In the genomic region with DNA sequence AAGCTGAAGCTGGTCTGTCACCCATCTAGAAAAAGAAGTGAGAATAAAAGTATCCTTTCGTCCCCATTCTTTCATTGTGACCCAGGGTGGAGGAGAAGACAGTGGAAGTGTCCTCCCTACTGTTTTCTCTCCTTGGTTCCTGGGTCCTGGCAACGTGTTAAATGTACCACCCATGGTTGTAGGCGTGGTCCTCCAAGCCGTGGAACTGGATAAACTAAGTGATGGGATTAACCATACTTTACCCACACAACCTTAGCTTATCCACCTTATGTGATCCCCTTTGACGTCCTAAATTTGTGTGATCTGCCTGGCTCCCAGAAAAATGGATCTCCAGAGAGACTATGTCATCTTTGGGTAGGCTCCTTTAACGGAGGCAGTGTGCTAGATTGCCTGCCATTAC, we compare ENCODE assay signal across 2 cellular contexts.
TF ChIP-seq lines count a peak whose summit lies in the region.

No MANE protein-coding gene starts in this region.

TF ChIP-seq in HepG2, 621 proteins besides CTCF, POLR2A, EP300 and RAD21:
- TF ChIP-seq RBFOX2 (IDR thresholded peaks at IDR 0.05; ENCODE audit: low read depth, low read length) = no peak
- TF ChIP-seq, protein P1, sequence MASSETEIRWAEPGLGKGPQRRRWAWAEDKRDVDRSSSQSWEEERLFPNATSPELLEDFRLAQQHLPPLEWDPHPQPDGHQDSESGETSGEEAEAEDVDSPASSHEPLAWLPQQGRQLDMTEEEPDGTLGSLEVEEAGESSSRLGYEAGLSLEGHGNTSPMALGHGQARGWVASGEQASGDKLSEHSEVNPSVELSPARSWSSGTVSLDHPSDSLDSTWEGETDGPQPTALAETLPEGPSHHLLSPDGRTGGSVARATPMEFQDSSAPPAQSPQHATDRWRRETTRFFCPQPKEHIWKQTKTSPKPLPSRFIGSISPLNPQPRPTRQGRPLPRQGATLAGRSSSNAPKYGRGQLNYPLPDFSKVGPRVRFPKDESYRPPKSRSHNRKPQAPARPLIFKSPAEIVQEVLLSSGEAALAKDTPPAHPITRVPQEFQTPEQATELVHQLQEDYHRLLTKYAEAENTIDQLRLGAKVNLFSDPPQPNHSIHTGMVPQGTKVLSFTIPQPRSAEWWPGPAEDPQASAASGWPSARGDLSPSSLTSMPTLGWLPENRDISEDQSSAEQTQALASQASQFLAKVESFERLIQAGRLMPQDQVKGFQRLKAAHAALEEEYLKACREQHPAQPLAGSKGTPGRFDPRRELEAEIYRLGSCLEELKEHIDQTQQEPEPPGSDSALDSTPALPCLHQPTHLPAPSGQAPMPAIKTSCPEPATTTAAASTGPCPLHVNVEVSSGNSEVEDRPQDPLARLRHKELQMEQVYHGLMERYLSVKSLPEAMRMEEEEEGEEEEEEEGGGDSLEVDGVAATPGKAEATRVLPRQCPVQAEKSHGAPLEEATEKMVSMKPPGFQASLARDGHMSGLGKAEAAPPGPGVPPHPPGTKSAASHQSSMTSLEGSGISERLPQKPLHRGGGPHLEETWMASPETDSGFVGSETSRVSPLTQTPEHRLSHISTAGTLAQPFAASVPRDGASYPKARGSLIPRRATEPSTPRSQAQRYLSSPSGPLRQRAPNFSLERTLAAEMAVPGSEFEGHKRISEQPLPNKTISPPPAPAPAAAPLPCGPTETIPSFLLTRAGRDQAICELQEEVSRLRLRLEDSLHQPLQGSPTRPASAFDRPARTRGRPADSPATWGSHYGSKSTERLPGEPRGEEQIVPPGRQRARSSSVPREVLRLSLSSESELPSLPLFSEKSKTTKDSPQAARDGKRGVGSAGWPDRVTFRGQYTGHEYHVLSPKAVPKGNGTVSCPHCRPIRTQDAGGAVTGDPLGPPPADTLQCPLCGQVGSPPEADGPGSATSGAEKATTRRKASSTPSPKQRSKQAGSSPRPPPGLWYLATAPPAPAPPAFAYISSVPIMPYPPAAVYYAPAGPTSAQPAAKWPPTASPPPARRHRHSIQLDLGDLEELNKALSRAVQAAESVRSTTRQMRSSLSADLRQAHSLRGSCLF (CRISPR knock-in tag; IDR thresholded peaks at IDR 0.05; ENCODE audit: borderline replicate concordance) = no peak
- TF ChIP-seq ZBTB8A (CRISPR knock-in tag; IDR thresholded peaks at IDR 0.05; ENCODE audit: borderline replicate concordance, low read depth) = no peak
- TF ChIP-seq MIER2 (CRISPR knock-in tag; IDR thresholded peaks at IDR 0.05) = no peak
- no peak for TF ChIP-seq CREB3 (CRISPR knock-in tag; IDR thresholded peaks at IDR 0.05)

TF ChIP-seq in WTC11, 78 proteins besides CTCF, POLR2A, EP300 and RAD21:
- TF ChIP-seq CREB1 (CRISPR knock-in tag; IDR thresholded peaks at IDR 0.05) = no peak
- TF ChIP-seq, protein P2, sequence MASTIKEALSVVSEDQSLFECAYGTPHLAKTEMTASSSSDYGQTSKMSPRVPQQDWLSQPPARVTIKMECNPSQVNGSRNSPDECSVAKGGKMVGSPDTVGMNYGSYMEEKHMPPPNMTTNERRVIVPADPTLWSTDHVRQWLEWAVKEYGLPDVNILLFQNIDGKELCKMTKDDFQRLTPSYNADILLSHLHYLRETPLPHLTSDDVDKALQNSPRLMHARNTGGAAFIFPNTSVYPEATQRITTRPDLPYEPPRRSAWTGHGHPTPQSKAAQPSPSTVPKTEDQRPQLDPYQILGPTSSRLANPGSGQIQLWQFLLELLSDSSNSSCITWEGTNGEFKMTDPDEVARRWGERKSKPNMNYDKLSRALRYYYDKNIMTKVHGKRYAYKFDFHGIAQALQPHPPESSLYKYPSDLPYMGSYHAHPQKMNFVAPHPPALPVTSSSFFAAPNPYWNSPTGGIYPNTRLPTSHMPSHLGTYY (CRISPR knock-in tag; IDR thresholded peaks at IDR 0.05) = no peak
- TF ChIP-seq, protein P3, sequence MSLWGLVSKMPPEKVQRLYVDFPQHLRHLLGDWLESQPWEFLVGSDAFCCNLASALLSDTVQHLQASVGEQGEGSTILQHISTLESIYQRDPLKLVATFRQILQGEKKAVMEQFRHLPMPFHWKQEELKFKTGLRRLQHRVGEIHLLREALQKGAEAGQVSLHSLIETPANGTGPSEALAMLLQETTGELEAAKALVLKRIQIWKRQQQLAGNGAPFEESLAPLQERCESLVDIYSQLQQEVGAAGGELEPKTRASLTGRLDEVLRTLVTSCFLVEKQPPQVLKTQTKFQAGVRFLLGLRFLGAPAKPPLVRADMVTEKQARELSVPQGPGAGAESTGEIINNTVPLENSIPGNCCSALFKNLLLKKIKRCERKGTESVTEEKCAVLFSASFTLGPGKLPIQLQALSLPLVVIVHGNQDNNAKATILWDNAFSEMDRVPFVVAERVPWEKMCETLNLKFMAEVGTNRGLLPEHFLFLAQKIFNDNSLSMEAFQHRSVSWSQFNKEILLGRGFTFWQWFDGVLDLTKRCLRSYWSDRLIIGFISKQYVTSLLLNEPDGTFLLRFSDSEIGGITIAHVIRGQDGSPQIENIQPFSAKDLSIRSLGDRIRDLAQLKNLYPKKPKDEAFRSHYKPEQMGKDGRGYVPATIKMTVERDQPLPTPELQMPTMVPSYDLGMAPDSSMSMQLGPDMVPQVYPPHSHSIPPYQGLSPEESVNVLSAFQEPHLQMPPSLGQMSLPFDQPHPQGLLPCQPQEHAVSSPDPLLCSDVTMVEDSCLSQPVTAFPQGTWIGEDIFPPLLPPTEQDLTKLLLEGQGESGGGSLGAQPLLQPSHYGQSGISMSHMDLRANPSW (CRISPR knock-in tag; conservative IDR thresholded peaks at IDR 0.05; ENCODE audit: low read depth) = no peak
- no peak for TF ChIP-seq SMAD3 (CRISPR knock-in tag; IDR thresholded peaks at IDR 0.05; ENCODE audit: borderline replicate concordance)
- TF ChIP-seq CBFB (CRISPR knock-in tag; IDR thresholded peaks at IDR 0.05; ENCODE audit: low read depth) = no peak
- no peak for TF ChIP-seq ZNF671 (CRISPR knock-in tag; IDR thresholded peaks at IDR 0.05)
- TF ChIP-seq MXD4 (CRISPR knock-in tag; IDR thresholded peaks at IDR 0.05; ENCODE audit: borderline replicate concordance) = no peak
- TF ChIP-seq PRRX2 (CRISPR knock-in tag; IDR thresholded peaks at IDR 0.05) = no peak
- TF ChIP-seq NR3C1 (CRISPR knock-in tag; conservative IDR thresholded peaks at IDR 0.05; ENCODE audit: low read depth) = no peak
- TF ChIP-seq ZNF219 (CRISPR knock-in tag; IDR thresholded peaks at IDR 0.05; ENCODE audit: borderline replicate concordance) = no peak
- TF ChIP-seq ATF6 (CRISPR knock-in tag; IDR thresholded peaks at IDR 0.05) = no peak
- no peak for TF ChIP-seq EMX1 (CRISPR knock-in tag; IDR thresholded peaks at IDR 0.05)
- TF ChIP-seq ZNF423 (CRISPR knock-in tag; IDR thresholded peaks at IDR 0.05) = no peak
- no peak for TF ChIP-seq JUN (CRISPR knock-in tag; IDR thresholded peaks at IDR 0.05)
- TF ChIP-seq, protein P4, sequence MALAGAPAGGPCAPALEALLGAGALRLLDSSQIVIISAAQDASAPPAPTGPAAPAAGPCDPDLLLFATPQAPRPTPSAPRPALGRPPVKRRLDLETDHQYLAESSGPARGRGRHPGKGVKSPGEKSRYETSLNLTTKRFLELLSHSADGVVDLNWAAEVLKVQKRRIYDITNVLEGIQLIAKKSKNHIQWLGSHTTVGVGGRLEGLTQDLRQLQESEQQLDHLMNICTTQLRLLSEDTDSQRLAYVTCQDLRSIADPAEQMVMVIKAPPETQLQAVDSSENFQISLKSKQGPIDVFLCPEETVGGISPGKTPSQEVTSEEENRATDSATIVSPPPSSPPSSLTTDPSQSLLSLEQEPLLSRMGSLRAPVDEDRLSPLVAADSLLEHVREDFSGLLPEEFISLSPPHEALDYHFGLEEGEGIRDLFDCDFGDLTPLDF (CRISPR knock-in tag; IDR thresholded peaks at IDR 0.05) = no peak
- TF ChIP-seq ATF2 (CRISPR knock-in tag; IDR thresholded peaks at IDR 0.05; ENCODE audit: borderline replicate concordance, low read depth) = no peak
- no peak for TF ChIP-seq GRHL2 (CRISPR knock-in tag; IDR thresholded peaks at IDR 0.05; ENCODE audit: insufficient replicate concordance, severe bottlenecking)
